In the genomic region with DNA sequence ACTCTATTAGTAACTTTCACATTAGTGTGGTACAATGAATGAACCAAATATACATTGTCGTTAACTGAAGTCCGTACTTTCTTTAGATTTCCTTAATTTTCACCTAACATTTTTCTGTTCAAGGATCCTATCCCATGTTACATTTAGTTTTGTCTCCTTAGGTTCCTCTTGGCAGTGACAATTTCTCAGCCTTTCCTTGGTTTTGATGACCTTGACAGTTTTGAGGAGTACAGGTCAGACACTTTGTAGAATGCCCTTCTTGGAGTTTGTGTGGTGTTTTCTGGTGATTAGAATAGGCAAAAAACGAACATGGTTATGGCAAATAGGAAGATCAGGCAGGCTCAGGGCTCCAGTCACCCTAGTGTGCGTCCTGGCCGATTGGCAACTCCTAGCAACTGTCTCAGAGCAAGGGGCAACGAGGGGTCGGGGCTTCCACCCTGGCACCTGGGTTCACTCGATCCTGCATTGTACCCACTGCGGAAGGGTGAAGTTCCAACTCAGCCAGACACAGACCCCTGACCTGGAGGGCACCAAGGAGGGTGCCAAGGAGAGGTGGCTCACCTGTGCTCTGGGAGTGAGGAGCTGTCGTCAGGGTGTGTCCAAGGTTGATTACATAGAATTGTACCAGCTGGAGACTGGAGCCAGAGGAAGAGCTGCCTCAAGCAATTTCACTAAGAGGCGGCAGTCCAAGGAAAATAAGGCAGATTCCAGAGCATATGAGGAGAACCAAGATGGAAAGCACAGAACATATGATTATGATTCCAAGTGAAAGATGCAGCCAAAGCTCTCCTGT, we compare ENCODE assay signal across 25 cellular contexts.
"Had no signal": no experiment of that assay in that cellular context is flagged by ENCODE, and none has a peak within 500 bp of the region (broad histone marks: within the 10 kb centered on the region; RNA-seq: fewer than 3 reads in every experiment).

No MANE protein-coding gene starts in this region.

- H3K4me3 ChIP-seq: left lung, lower lobe of right lung, ovary, tibial nerve had no signal

- H3K27ac ChIP-seq: brain microvascular endothelial cell, left lung, lower lobe of right lung, ovary, tibial nerve had no signal

- H3K9me3 ChIP-seq: left lung, lower lobe of right lung, ovary, tibial nerve had no signal

- DNase-seq: activated CD4-positive, alpha-beta memory T cell treated with anti-CD3 and anti-CD28 coated beads, Interleukin-2, amount 10 ng/mL, durations not matched to agents 7 days and 5 days; activated CD4-positive, alpha-beta T cell treated with anti-CD3 and anti-CD28 coated beads for 1 hour; activated CD4-positive, alpha-beta T cell treated with anti-CD3 and anti-CD28 coated beads, Interleukin-2, amount 10 ng/mL, durations not matched to agents 7 days and 5 days; activated CD8-positive, alpha-beta memory T cell treated with anti-CD3 and anti-CD28 coated beads, Interleukin-2, amount 50 U/mL, for 48 hours; activated gamma-delta T cell; activated naive CD4-positive, alpha-beta T cell treated with anti-CD3 and anti-CD28 coated beads, Interleukin-2, amount 10 ng/mL, durations not matched to agents 7 days and 5 days; activated naive CD8-positive, alpha-beta T cell treated with anti-CD3 and anti-CD28 coated beads, Interleukin-2, amount 10 ng/mL, durations not matched to agents 7 days and 5 days; activated T-cell treated with anti-CD3 and anti-CD28 coated beads, Interleukin-2, amount 50 U/mL, for 24 hours; amniotic stem cell; brain microvascular endothelial cell; kidney glomerular epithelial cell; lower lobe of right lung; mesendoderm; naive thymus-derived CD4-positive, alpha-beta T cell; ovary; retina; stimulated activated CD4-positive, alpha-beta T cell treated with anti-CD3 and anti-CD28 coated beads, Interleukin-2, amount 100 ng/mL, for 48 hours; stimulated activated naive CD4-positive, alpha-beta T cell treated with Interleukin-2 at 50 U/mL for 16 hours; T-helper 17 cell had no signal

- H3K4me1 ChIP-seq: tibial nerve had no signal

- H3K27me3 ChIP-seq: brain microvascular endothelial cell, left lung, ovary, tibial nerve had no signal

- FAIRE-seq: astrocyte, frontal cortex had no signal

- H3K36me3 ChIP-seq: left lung, ovary, tibial nerve had no signal

- ATAC-seq: esophagus mucosa; left lung; lower lobe of right lung; naive thymus-derived CD4-positive, alpha-beta T cell; T-helper 17 cell; WTC11 had no signal
